Comparison of ENCODE assay signal across 13 cellular contexts in the genomic region with DNA sequence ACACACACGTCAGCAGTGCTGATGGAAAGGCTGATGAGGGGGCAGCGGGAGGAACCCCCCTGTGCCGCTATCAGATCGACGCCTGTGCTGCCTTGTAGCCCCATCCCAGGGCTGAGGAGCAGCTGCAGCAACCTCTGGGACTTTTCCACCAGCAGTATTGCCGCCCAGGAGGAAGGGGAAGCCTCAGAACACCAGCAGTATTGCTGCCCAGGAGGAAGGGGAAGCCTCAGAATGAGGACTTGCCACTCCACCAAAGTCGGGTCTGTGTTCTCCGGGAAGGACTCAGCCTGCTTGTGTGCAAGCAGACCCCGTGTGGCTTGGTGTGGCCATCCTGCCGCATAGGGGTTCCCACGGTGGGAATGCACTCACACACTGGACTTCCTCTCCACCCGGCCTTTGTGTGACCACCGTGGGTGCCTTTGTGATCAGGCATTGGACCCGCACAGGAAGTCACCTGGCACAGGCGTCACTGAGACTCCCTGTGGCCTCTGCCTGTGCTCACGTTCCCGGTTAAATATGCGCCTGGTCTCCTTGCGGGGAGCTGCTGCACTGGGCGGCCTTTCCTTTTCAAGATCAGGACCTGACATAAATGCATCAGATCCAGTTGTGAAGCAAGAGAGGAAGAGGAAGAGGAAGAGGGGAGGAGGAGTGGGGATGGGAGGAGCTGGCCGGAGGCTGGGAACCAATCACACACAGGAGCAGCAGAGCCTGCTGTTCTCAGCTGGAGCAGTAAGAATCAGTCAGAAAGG.
DNase-seq lines count a peak whose midpoint lies in the region; ATAC-seq and TF ChIP-seq lines count a peak whose summit lies in the region.
"Had no signal": no experiment of that assay in that cellular context is flagged by ENCODE, and none has a peak within 500 bp of the region (broad histone marks: within the 10 kb centered on the region; RNA-seq: fewer than 3 reads in every experiment).

No MANE protein-coding gene starts in this region.

- H3K27me3 Mint-ChIP-seq in effector memory CD8-positive, alpha-beta T cell: peaks cover 60 to 81% of the 10 kb centered on the region in 2 donors

- H3K36me3 ChIP-seq in left ventricle myocardium inferior (no peaks in the 10 kb centered on the region), OCI-LY7 (ENCODE audit: insufficient read depth, low read length) (no peaks in the 10 kb centered on the region), upper lobe of right lung (no peaks in the 10 kb centered on the region)
- H3K36me3 ChIP-seq: stomach had no signal

- peak overlapping the region; percentile 55 for H3K4me2 ChIP-seq in OCI-LY7 (ENCODE audit: low read length)

- POLR2A ChIA-PET in OCI-LY7 (lab: Charles Lee): no interaction called here

- DNase-seq in left ventricle myocardium inferior: no peak
- DNase-seq in Right ventricle myocardium inferior (ENCODE audit: missing footprints): no peak
- DNase-seq in OCI-LY7 (ENCODE audit: low spot score): peak; percentile 45
- DNase-seq in effector memory CD8-positive, alpha-beta T cell: no peak
- peak; percentile 50 for DNase-seq in upper lobe of right lung
- DNase-seq in NCI-H2196 (lab: John Stamatoyannopoulos, UW; ENCODE audit: unreplicated experiment): no peak
- no peak for DNase-seq in stimulated activated CD4-positive, alpha-beta T cell treated with anti-CD3 and anti-CD28 coated beads, Interleukin-2, amount 100 ng/mL, for 24 hours
- no peak for DNase-seq in GOT3 (lab: John Stamatoyannopoulos, UW)
- DNase-seq: activated effector memory CD4-positive, alpha-beta T cell treated with anti-CD3 and anti-CD28 coated beads, Interleukin-2, amount 50 U/mL, for 16 hours; NCI-H2227 treated with DMSO at 0.1 percent for 48 hours; stimulated activated CD4-positive, alpha-beta T cell treated with anti-CD3 and anti-CD28 coated beads, Interleukin-4, amount 100 ng/mL, for 1 hour; stomach had no signal

- intact Hi-C loops in left ventricle myocardium inferior (cut with micrococcal nuclease): no loop called here
- intact Hi-C loops in Right ventricle myocardium inferior (cut with DNase I): no loop called here
- intact Hi-C loops in OCI-LY7 (cut with micrococcal nuclease; ENCODE audit: unreplicated experiment): no loop called here
- intact Hi-C loops in upper lobe of right lung (cut with DNase I): no loop called here

- H3K27me3 ChIP-seq in left ventricle myocardium inferior (ENCODE audit: low read depth) (peaks cover 81% of the 10 kb centered on the region), upper lobe of right lung (peaks cover 8% of the 10 kb centered on the region)

- CTCF ChIA-PET in OCI-LY7 (lab: Charles Lee; ENCODE audit: unreplicated experiment): interaction anchor here (0.5 to 0.7 kb wide), 2 partner anchors 58 to 96 kb away, joined by 3 read pairs; no protein-coding TSS in a partner anchor

- H2AFZ ChIP-seq in OCI-LY7 (ENCODE audit: low read length): peak overlapping the region; percentile 88

- H4K20me1 ChIP-seq in OCI-LY7 (ENCODE audit: insufficient read depth, low read length): no peaks in the 10 kb centered on the region

- no TSS peak for BruUV-seq in OCI-LY7 (replicated peaks; lab: Mats Ljungman, UMichigan)

- no peaks in the 10 kb centered on the region for H3K79me2 ChIP-seq in OCI-LY7 (ENCODE audit: insufficient read depth, low read depth, low read length)

- no peaks in the 10 kb centered on the region for H3K9me3 Mint-ChIP-seq in effector memory CD8-positive, alpha-beta T cell

- H3K27ac Mint-ChIP-seq in effector memory CD8-positive, alpha-beta T cell: no peak overlapping the region

- H3K4me3 Mint-ChIP-seq in effector memory CD8-positive, alpha-beta T cell: peak overlapping the region; percentile 30 to 42

- no peaks in the 10 kb centered on the region for H3K36me3 Mint-ChIP-seq in effector memory CD8-positive, alpha-beta T cell (ENCODE audit: insufficient read depth)

- peak overlapping the region; percentile 48 for H3K4me3 ChIP-seq in left ventricle myocardium inferior
- peak overlapping the region; percentile 49 for H3K4me3 ChIP-seq in OCI-LY7 (ENCODE audit: low read depth, low read length, poor library complexity, severe bottlenecking)
- no peak overlapping the region for H3K4me3 ChIP-seq in upper lobe of right lung
- H3K4me3 ChIP-seq: stomach had no signal

- H3K4me1 ChIP-seq in left ventricle myocardium inferior: no peaks in the 10 kb centered on the region
- H3K4me1 ChIP-seq in OCI-LY7 (ENCODE audit: insufficient read depth, low read length, poor library complexity, severe bottlenecking): peaks cover 9% of the 10 kb centered on the region
- no peaks in the 10 kb centered on the region for H3K4me1 ChIP-seq in upper lobe of right lung
- H3K4me1 ChIP-seq: stomach had no signal

- TF ChIP-seq CTCF in left ventricle myocardium inferior (IDR thresholded peaks at IDR 0.05; ENCODE audit: borderline replicate concordance) (no peak), OCI-LY7 (conservative IDR thresholded peaks at IDR 0.05; ENCODE audit: low read length) (no peak), upper lobe of right lung (IDR thresholded peaks at IDR 0.05) (no peak)

- peaks cover 3% of the 10 kb centered on the region for H3K9me3 ChIP-seq in left ventricle myocardium inferior (replicated peaks)
- H3K9me3 ChIP-seq in OCI-LY7 (ENCODE audit: low read length): no peaks in the 10 kb centered on the region
- H3K9me3 ChIP-seq in upper lobe of right lung: no peaks in the 10 kb centered on the region
- H3K9me3 ChIP-seq: stomach had no signal

- H3K9me2 ChIP-seq in OCI-LY7 (ENCODE audit: insufficient read depth, low read length): no peaks in the 10 kb centered on the region

- peaks cover 0 to 3% of the 10 kb centered on the region in 2 donors for H3K4me1 Mint-ChIP-seq in effector memory CD8-positive, alpha-beta T cell (ENCODE audit: low read depth in 2 of 2)

- H3K27ac ChIP-seq in left ventricle myocardium inferior (replicated peaks) (peak overlapping the region; percentile 50), OCI-LY7 (ENCODE audit: low read depth, low read length, poor library complexity, severe bottlenecking) (no peak overlapping the region), upper lobe of right lung (no peak overlapping the region)
- H3K27ac ChIP-seq: C4-2B, stomach had no signal

- ATAC-seq in Right ventricle myocardium inferior (no peak), upper lobe of right lung (peak; percentile 16)
- ATAC-seq in effector memory CD8-positive, alpha-beta T cell (replicated peaks): no peak

Comparison
In these comparisons a context has a peak if more than half of its experiments do, and no peak if none do; other contexts are left out.
1. DNase-seq: peak in OCI-LY7 (single experiment) and upper lobe of right lung (single experiment); none in left ventricle myocardium inferior (single experiment), Right ventricle myocardium inferior (single experiment), effector memory CD8-positive, alpha-beta T cell (0 of 3), NCI-H2196 (single experiment), stimulated activated CD4-positive, alpha-beta T cell treated with anti-CD3 and anti-CD28 coated beads, Interleukin-2, amount 100 ng/mL, for 24 hours (0 of 2) and GOT3 (single experiment).